2 cellular contexts compared by ENCODE assay signal in the genomic region with DNA sequence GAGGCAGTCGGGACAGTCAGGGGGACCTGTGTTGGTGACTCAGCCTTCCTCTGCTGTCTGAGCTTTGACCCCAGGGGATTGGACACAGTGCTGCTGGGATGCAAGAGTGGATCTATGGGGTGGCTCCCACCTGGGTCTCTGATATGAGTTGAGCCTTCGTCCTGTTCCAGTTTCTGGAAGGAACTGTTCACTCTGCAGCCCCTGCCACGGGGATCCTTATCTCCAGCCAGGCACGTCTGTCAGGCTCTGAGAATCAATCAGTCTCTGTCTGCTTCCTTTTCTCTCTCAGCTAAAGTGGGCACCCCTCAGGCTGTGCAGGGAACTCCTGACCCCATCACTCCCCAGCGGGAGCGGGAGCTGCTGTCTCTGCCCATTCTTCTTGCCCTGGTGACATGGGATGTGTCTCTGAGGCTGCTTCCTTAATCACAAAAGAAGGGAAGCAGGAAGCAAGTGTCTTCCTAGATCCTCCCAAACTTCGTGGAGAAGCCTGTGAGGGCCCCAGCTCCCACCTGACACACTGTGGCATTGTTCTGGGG.
A peak's percentile ranks its signal among the peaks of the same experiment; 100 is the strongest.
TF ChIP-seq lines count a peak whose summit lies in the region.

No MANE protein-coding gene starts in this region.

TF ChIP-seq in GM23338, 12 proteins besides CTCF, POLR2A, EP300 and RAD21 (continues in another document):
- TF ChIP-seq CREB1 (CRISPR knock-in tag; IDR thresholded peaks at IDR 0.05; ENCODE audit: low read depth) (no peak), STAT1 (IDR thresholded peaks at IDR 0.05; ENCODE audit: unreplicated experiment) (no peak), NANOG (IDR thresholded peaks at IDR 0.05; ENCODE audit: borderline replicate concordance) (no peak), EZH2 (IDR thresholded peaks at IDR 0.05; ENCODE audit: low read depth, unreplicated experiment) (no peak), POLR2AphosphoS5 (IDR thresholded peaks at IDR 0.05; ENCODE audit: low read depth) (no peak), ZNF114 (CRISPR knock-in tag; IDR thresholded peaks at IDR 0.05) (no peak)
- TF ChIP-seq, protein P1, sequence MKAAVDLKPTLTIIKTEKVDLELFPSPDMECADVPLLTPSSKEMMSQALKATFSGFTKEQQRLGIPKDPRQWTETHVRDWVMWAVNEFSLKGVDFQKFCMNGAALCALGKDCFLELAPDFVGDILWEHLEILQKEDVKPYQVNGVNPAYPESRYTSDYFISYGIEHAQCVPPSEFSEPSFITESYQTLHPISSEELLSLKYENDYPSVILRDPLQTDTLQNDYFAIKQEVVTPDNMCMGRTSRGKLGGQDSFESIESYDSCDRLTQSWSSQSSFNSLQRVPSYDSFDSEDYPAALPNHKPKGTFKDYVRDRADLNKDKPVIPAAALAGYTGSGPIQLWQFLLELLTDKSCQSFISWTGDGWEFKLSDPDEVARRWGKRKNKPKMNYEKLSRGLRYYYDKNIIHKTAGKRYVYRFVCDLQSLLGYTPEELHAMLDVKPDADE (IDR thresholded peaks at IDR 0.05), result no peak
- TF ChIP-seq, protein P2, sequence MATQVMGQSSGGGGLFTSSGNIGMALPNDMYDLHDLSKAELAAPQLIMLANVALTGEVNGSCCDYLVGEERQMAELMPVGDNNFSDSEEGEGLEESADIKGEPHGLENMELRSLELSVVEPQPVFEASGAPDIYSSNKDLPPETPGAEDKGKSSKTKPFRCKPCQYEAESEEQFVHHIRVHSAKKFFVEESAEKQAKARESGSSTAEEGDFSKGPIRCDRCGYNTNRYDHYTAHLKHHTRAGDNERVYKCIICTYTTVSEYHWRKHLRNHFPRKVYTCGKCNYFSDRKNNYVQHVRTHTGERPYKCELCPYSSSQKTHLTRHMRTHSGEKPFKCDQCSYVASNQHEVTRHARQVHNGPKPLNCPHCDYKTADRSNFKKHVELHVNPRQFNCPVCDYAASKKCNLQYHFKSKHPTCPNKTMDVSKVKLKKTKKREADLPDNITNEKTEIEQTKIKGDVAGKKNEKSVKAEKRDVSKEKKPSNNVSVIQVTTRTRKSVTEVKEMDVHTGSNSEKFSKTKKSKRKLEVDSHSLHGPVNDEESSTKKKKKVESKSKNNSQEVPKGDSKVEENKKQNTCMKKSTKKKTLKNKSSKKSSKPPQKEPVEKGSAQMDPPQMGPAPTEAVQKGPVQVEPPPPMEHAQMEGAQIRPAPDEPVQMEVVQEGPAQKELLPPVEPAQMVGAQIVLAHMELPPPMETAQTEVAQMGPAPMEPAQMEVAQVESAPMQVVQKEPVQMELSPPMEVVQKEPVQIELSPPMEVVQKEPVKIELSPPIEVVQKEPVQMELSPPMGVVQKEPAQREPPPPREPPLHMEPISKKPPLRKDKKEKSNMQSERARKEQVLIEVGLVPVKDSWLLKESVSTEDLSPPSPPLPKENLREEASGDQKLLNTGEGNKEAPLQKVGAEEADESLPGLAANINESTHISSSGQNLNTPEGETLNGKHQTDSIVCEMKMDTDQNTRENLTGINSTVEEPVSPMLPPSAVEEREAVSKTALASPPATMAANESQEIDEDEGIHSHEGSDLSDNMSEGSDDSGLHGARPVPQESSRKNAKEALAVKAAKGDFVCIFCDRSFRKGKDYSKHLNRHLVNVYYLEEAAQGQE (IDR thresholded peaks at IDR 0.05; ENCODE audit: unreplicated experiment), result no peak
- TF ChIP-seq, protein P3, sequence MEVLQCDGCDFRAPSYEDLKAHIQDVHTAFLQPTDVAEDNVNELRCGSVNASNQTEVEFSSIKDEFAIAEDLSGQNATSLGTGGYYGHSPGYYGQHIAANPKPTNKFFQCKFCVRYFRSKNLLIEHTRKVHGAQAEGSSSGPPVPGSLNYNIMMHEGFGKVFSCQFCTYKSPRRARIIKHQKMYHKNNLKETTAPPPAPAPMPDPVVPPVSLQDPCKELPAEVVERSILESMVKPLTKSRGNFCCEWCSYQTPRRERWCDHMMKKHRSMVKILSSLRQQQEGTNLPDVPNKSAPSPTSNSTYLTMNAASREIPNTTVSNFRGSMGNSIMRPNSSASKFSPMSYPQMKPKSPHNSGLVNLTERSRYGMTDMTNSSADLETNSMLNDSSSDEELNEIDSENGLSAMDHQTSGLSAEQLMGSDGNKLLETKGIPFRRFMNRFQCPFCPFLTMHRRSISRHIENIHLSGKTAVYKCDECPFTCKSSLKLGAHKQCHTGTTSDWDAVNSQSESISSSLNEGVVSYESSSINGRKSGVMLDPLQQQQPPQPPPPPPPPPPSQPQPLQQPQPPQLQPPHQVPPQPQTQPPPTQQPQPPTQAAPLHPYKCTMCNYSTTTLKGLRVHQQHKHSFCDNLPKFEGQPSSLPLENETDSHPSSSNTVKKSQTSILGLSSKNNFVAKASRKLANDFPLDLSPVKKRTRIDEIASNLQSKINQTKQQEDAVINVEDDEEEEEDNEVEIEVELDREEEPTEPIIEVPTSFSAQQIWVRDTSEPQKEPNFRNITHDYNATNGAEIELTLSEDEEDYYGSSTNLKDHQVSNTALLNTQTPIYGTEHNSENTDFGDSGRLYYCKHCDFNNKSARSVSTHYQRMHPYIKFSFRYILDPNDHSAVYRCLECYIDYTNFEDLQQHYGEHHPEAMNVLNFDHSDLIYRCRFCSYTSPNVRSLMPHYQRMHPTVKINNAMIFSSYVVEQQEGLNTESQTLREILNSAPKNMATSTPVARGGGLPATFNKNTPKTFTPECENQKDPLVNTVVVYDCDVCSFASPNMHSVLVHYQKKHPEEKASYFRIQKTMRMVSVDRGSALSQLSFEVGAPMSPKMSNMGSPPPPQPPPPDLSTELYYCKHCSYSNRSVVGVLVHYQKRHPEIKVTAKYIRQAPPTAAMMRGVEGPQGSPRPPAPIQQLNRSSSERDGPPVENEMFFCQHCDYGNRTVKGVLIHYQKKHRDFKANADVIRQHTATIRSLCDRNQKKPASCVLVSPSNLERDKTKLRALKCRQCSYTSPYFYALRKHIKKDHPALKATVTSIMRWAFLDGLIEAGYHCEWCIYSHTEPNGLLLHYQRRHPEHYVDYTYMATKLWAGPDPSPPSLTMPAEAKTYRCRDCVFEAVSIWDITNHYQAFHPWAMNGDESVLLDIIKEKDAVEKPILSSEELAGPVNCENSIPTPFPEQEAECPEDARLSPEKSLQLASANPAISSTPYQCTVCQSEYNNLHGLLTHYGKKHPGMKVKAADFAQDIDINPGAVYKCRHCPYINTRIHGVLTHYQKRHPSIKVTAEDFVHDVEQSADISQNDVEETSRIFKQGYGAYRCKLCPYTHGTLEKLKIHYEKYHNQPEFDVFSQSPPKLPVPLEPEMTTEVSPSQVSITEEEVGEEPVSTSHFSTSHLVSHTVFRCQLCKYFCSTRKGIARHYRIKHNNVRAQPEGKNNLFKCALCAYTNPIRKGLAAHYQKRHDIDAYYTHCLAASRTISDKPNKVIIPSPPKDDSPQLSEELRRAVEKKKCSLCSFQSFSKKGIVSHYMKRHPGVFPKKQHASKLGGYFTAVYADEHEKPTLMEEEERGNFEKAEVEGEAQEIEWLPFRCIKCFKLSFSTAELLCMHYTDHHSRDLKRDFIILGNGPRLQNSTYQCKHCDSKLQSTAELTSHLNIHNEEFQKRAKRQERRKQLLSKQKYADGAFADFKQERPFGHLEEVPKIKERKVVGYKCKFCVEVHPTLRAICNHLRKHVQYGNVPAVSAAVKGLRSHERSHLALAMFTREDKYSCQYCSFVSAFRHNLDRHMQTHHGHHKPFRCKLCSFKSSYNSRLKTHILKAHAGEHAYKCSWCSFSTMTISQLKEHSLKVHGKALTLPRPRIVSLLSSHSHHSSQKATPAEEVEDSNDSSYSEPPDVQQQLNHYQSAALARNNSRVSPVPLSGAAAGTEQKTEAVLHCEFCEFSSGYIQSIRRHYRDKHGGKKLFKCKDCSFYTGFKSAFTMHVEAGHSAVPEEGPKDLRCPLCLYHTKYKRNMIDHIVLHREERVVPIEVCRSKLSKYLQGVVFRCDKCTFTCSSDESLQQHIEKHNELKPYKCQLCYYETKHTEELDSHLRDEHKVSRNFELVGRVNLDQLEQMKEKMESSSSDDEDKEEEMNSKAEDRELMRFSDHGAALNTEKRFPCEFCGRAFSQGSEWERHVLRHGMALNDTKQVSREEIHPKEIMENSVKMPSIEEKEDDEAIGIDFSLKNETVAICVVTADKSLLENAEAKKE (CRISPR knock-in tag; IDR thresholded peaks at IDR 0.05), result no peak

TF ChIP-seq in HepG2, 621 proteins besides CTCF, POLR2A, EP300 and RAD21:
- TF ChIP-seq FOSL2 (CRISPR knock-in tag; IDR thresholded peaks at IDR 0.05), result peak; percentile 30; the same call in 1 of the 2 replicates
- no peak for TF ChIP-seq SIN3A (IDR thresholded peaks at IDR 0.05; ENCODE audit: borderline replicate concordance, low read depth, low read length)
